8 cellular contexts compared by ENCODE assay signal in genomic region chr16:397135-397661, GRCh38. TPM values are rescaled to one million over a fixed set of nuclear protein-coding genes. Genes with fewer than 3 reads are reported as not detected.
DNase-seq lines count a peak whose midpoint lies in the region; ATAC-seq, FAIRE-seq and TF ChIP-seq lines count a peak whose summit lies in the region.

TSS of gene NME4 (plus strand) at chr16:397199. CDS start at chr16:397223, 24 bp downstream.

- H3K4me3 ChIP-seq in OCI-LY1 (ENCODE audit: low read depth, low read length, poor library complexity, severe bottlenecking) (peak within 1 kb of the TSS; percentile 50), bronchial epithelial cell (ENCODE audit: low read depth, low read length) (peak within 1 kb of the TSS; percentile 49)

- H3K4me1 Mint-ChIP-seq in activated CD4-positive, alpha-beta T cell treated with anti-CD3 and anti-CD28 coated beads, Interleukin-2, amount 10 ng/mL, durations not matched to agents 24 days and 14 days = peaks cover 16% of the 10 kb centered on the region
- H3K4me1 Mint-ChIP-seq in stimulated activated naive CD8-positive, alpha-beta T cell treated with anti-CD3 and anti-CD28 coated beads, Interleukin-15, Interleukin-2, amounts not matched to agents 100 ng/mL and 50 ng/mL, for 24 hours (ENCODE audit: low read depth) = peaks cover 33% of the 10 kb centered on the region

- peak; percentile 80 for DNase-seq in activated CD4-positive, alpha-beta T cell treated with anti-CD3 and anti-CD28 coated beads, Interleukin-2, amount 10 ng/mL, durations not matched to agents 24 days and 14 days
- DNase-seq in activated CD4-positive, alpha-beta T cell treated with anti-CD3 and anti-CD28 coated beads, Interleukin-2, amount 50 U/mL, for 4 hours = no peak
- no peak for DNase-seq in bronchial epithelial cell (ENCODE audit: low read depth)

- 0 out of 2 replicates have a peak, but pooled peaks cover 13% of the 10 kb centered on the region for H3F3A ChIP-seq in OCI-LY1 (ENCODE audit: insufficient read depth, low read length)

- TF ChIP-seq CTCF in OCI-LY1 (IDR thresholded peaks at IDR 0.05; ENCODE audit: low read length) (no peak), bronchial epithelial cell (IDR thresholded peaks at IDR 0.05; ENCODE audit: insufficient read depth, low read length, severe bottlenecking) (no peak)

- no peaks in the 10 kb centered on the region for H3K36me3 Mint-ChIP-seq in activated CD4-positive, alpha-beta T cell treated with anti-CD3 and anti-CD28 coated beads, Interleukin-2, amount 10 ng/mL, durations not matched to agents 24 days and 14 days (ENCODE audit: low read depth)
- H3K36me3 Mint-ChIP-seq in stimulated activated naive CD8-positive, alpha-beta T cell treated with anti-CD3 and anti-CD28 coated beads, Interleukin-15, Interleukin-2, amounts not matched to agents 100 ng/mL and 50 ng/mL, for 24 hours (ENCODE audit: low read depth) = no peaks in the 10 kb centered on the region

- H2AFZ ChIP-seq in OCI-LY1 (ENCODE audit: low read length) = no peak within 1 kb of the TSS

- H3K9me3 ChIP-seq in OCI-LY1 (ENCODE audit: low read length) = no peaks in the 10 kb centered on the region

- peak within 1 kb of the TSS; percentile 81 for H3K4me3 Mint-ChIP-seq in activated CD4-positive, alpha-beta T cell treated with anti-CD3 and anti-CD28 coated beads, Interleukin-2, amount 10 ng/mL, durations not matched to agents 24 days and 14 days
- peak within 1 kb of the TSS; percentile 81 for H3K4me3 Mint-ChIP-seq in stimulated activated naive CD8-positive, alpha-beta T cell treated with anti-CD3 and anti-CD28 coated beads, Interleukin-15, Interleukin-2, amounts not matched to agents 100 ng/mL and 50 ng/mL, for 24 hours

- intact Hi-C loops in activated CD4-positive, alpha-beta T cell treated with anti-CD3 and anti-CD28 coated beads, Interleukin-2, amount 10 ng/mL, durations not matched to agents 24 days and 14 days (cut with micrococcal nuclease) = no loop called here

- H3K9me2 ChIP-seq in OCI-LY1 (ENCODE audit: low read depth, low read length) = no peaks in the 10 kb centered on the region

- peak within 1 kb of the TSS; percentile 66 for H3K4me2 ChIP-seq in OCI-LY1 (ENCODE audit: low read length)

- ATAC-seq in HG02970 (IDR thresholded peaks at IDR 0.05; ENCODE audit: low FRiP score, unreplicated experiment) = no peak
- no peak for ATAC-seq in GM19351 (IDR thresholded peaks at IDR 0.05; ENCODE audit: unreplicated experiment)

- H3K27me3 Mint-ChIP-seq in activated CD4-positive, alpha-beta T cell treated with anti-CD3 and anti-CD28 coated beads, Interleukin-2, amount 10 ng/mL, durations not matched to agents 24 days and 14 days = peaks cover 9% of the 10 kb centered on the region
- H3K27me3 Mint-ChIP-seq in stimulated activated naive CD8-positive, alpha-beta T cell treated with anti-CD3 and anti-CD28 coated beads, Interleukin-15, Interleukin-2, amounts not matched to agents 100 ng/mL and 50 ng/mL, for 24 hours = no peaks in the 10 kb centered on the region

- FAIRE-seq in bronchial epithelial cell (lab: Jason Lieb, UNC) = no peak

- peaks cover under 1% of the 10 kb centered on the region for H3K9me3 Mint-ChIP-seq in activated CD4-positive, alpha-beta T cell treated with anti-CD3 and anti-CD28 coated beads, Interleukin-2, amount 10 ng/mL, durations not matched to agents 24 days and 14 days
- no peaks in the 10 kb centered on the region for H3K9me3 Mint-ChIP-seq in stimulated activated naive CD8-positive, alpha-beta T cell treated with anti-CD3 and anti-CD28 coated beads, Interleukin-15, Interleukin-2, amounts not matched to agents 100 ng/mL and 50 ng/mL, for 24 hours

- 0 out of 2 replicates have a peak, but pooled peaks cover 3% of the 10 kb centered on the region for H3K36me3 ChIP-seq in OCI-LY1 (ENCODE audit: insufficient read depth, low read length)
- H3K36me3 ChIP-seq in bronchial epithelial cell (ENCODE audit: control insufficient read depth, insufficient read depth, low read length) = peaks cover 4% of the 10 kb centered on the region

- H3K79me2 ChIP-seq in OCI-LY1 (ENCODE audit: insufficient read depth, low read length) = no peaks in the 10 kb centered on the region

- H3K27me3 ChIP-seq in OCI-LY1 (ENCODE audit: insufficient read depth, low read length) = no peaks in the 10 kb centered on the region; the same call in 1 of the 2 replicates
- no peaks in the 10 kb centered on the region for H3K27me3 ChIP-seq in bronchial epithelial cell (ENCODE audit: control insufficient read depth, insufficient read depth, low read length)
- H3K27me3 ChIP-seq in layer of hippocampus (ENCODE audit: control insufficient read depth, insufficient read depth, low read length) = no peaks in the 10 kb centered on the region

- H3K4me1 ChIP-seq in OCI-LY1 (ENCODE audit: insufficient read depth, low read length, severe bottlenecking) = peaks cover 17% of the 10 kb centered on the region

- H3K9ac ChIP-seq in OCI-LY1 (ENCODE audit: low read length) = no peak within 1 kb of the TSS; the same call in 1 of the 2 replicates

- peak within 1 kb of the TSS; percentile 84 for H3K27ac Mint-ChIP-seq in activated CD4-positive, alpha-beta T cell treated with anti-CD3 and anti-CD28 coated beads, Interleukin-2, amount 10 ng/mL, durations not matched to agents 24 days and 14 days
- H3K27ac Mint-ChIP-seq in stimulated activated naive CD8-positive, alpha-beta T cell treated with anti-CD3 and anti-CD28 coated beads, Interleukin-15, Interleukin-2, amounts not matched to agents 100 ng/mL and 50 ng/mL, for 24 hours = peak within 1 kb of the TSS; percentile 63

- no peak within 1 kb of the TSS for H3K27ac ChIP-seq in OCI-LY1 (ENCODE audit: low read depth, low read length, poor library complexity, severe bottlenecking)
- H3K27ac ChIP-seq in layer of hippocampus (ENCODE audit: low read depth, low read length) = peak within 1 kb of the TSS; percentile 46

- no peaks in the 10 kb centered on the region for H4K20me1 ChIP-seq in OCI-LY1 (ENCODE audit: insufficient read depth, low read length)

RNA-seq across cellular contexts. Expression of gene NME4, which starts in this region (rescaled TPM):
- total RNA-seq in activated CD4-positive, alpha-beta T cell treated with anti-CD3 and anti-CD28 coated beads, Interleukin-2, amount 10 ng/mL, durations not matched to agents 24 days and 14 days = 64.3 and 64.8 TPM in 2 replicates
- 35.3 and 64.0 TPM in 2 replicates for total RNA-seq in bronchial epithelial cell
